Comparison of ENCODE assay signal across 8 cellular contexts in the genomic region with DNA sequence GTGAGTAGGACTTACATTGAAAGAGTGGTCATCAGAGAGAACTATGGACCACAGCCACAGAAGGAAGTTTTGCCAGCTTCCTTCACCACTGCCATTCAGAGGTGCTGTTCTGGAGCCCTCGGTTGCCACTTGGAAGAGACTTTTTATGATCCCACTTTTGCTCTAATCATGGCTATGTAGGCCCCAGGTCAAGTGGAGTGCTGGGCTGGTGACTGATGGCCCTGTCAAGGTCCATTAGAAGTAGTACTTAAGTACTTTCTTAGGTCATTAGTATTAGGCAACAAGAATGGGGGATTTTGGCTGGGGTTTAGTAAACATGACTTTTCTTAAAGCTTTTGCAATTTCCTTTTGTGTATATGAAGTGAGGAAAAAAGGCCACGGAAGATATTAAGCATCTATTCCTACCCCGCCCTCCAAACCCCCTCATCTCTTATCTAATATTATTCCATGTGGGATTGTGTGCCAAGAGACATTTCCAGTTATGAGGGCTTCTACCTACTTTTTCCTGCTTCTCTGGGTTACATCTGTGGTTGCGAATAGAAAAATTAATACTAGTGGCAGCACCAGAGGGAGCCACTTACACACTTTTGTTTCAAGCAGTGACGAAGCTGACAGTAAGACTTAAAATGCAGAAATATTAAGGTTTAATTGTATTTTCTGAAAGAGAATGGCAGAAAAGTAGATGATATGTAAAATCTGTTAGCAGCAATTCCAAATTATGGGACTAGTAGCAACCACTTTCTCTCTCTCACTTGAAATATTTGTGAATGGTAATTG. TPM values are rescaled to one million over a fixed set of nuclear protein-coding genes. Genes with fewer than 3 reads are reported as not detected.
DNase-seq lines count a peak whose midpoint lies in the region; ATAC-seq, FAIRE-seq and TF ChIP-seq lines count a peak whose summit lies in the region.

No MANE protein-coding gene starts in this region.

- FAIRE-seq in GM19239 (lab: Jason Lieb, UNC) = no peak

- no peaks in the 10 kb centered on the region for H3K36me3 ChIP-seq in HAP-1 (replicated peaks)

- no peaks in the 10 kb centered on the region for H3K9me3 ChIP-seq in HAP-1

- peak; percentile 58 for TF ChIP-seq CTCF in AG09309 (IDR thresholded peaks at IDR 0.05; ENCODE audit: control insufficient read depth, insufficient read depth, low read depth, low read length, missing control alignments)
- TF ChIP-seq CTCF in fibroblast of the aortic adventitia (IDR thresholded peaks at IDR 0.05; ENCODE audit: insufficient read depth, low read length) = peak; percentile 41

- ATAC-seq in GM19467 (IDR thresholded peaks at IDR 0.05; ENCODE audit: unreplicated experiment) (no peak), HG02763 (IDR thresholded peaks at IDR 0.05; ENCODE audit: unreplicated experiment) (no peak)

- in situ Hi-C loops in HAP-1 (cut with MboI; ENCODE audit: low sequenced_read_pairs) = no loop called here

- no peak for DNase-seq in AG09309 (ENCODE audit: low read depth)
- DNase-seq in HAP-1 (ENCODE audit: low spot score in 2 of 2) = peak; percentile 19 to 49
- DNase-seq in RPMI8226 = peak; percentile 34
- peak; percentile 53 for DNase-seq in fibroblast of the aortic adventitia (ENCODE audit: low read depth)
- DNase-seq in retina = peak; percentile 49
- DNase-seq in GM19239 (ENCODE audit: insufficient read length, low spot score) = no peak

- H3K27me3 ChIP-seq in HAP-1 (ENCODE audit: low read depth) = no peaks in the 10 kb centered on the region

- H3K4me3 ChIP-seq in AG09309 (ENCODE audit: control insufficient read depth, low read depth, low read length) (no peak overlapping the region), HAP-1 (no peak overlapping the region), fibroblast of the aortic adventitia (ENCODE audit: low read depth, low read length) (no peak overlapping the region)

- H3K4me1 ChIP-seq in HAP-1 = peaks cover 31% of the 10 kb centered on the region

RNA-seq across cellular contexts. Expression of a gene that starts 13.9 kb away (rescaled TPM):
- total RNA-seq in fibroblast of the aortic adventitia (ENCODE audit: low replicate concordance) = 6.1 and 16.1 TPM in 2 replicates

Comparison
In these comparisons a context has a peak if more than half of its experiments do, and no peak if none do; other contexts are left out.
1. DNase-seq: peak in HAP-1 (2 of 2), RPMI8226 (single experiment), fibroblast of the aortic adventitia (single experiment) and retina (single experiment); none in AG09309 (single experiment) and GM19239 (single experiment).